19 cellular contexts compared by ENCODE assay signal in the genomic region with DNA sequence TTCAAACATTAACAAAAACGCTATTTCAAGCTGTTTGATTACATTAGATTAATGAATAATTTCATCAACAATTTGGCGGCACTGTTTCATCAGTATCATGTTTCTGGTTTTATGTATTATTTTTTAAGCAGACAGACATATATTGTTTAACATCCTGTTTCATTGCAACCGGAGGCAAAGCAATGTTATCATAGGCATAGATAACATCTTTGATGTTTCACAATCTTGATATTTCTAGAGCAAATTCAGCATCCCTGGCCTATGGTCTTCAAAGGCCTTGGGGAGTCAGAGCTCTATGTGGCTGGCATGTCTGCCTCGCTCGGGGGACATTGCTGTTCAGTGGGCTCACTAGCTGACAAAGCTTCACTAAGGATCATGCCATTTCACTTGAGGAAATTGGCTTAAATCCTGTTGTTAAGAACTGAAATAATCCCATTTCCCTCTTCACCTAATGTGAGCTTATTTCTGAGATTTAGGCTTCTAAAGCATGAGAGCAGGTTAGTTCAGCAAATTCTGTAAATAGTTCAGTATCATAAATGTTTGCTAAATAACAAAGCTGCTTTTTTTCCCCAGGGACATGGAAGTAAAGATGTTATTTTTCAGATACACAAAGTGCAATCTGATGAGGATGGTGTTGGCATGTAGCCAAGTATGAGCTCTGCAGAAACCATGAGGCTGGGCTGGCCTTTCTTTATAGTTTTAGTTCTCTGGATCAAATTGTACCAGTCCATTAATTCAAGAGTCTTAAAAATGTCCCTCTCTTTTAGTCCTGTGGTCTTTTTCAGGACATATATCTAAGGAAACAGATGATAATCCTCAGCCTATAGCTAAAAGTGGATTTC.
DNase-seq lines count a peak whose midpoint lies in the region; ATAC-seq, FAIRE-seq and TF ChIP-seq lines count a peak whose summit lies in the region.
"Had no signal": no experiment of that assay in that cellular context is flagged by ENCODE, and none has a peak within 500 bp of the region (broad histone marks: within the 10 kb centered on the region; RNA-seq: fewer than 3 reads in every experiment).

No MANE protein-coding gene starts in this region.

- H3K9me1 ChIP-seq in K562 (ENCODE audit: control insufficient read depth, insufficient read depth, low read length) = no peaks in the 10 kb centered on the region

- no peaks in the 10 kb centered on the region for H3K27me3 ChIP-seq in K562 (ENCODE audit: control insufficient read depth in 2 of 2, insufficient read depth in 2 of 2, low read length in 2 of 2)

- ATAC-seq in K562 = no peak
- ATAC-seq in GM21825 (IDR thresholded peaks at IDR 0.05; ENCODE audit: unreplicated experiment) = no peak
- ATAC-seq: natural killer cell, T-cell, WTC11 had no signal

- TF ChIP-seq CTCF in K562 (IDR thresholded peaks at IDR 0.05 in 2 of 3, conservative IDR thresholded peaks at IDR 0.05 in 1 of 3; ENCODE audit: insufficient read depth in 2 of 3, low read depth in 1 of 3, low read length in 3 of 3) = no peak

- no peaks in the 10 kb centered on the region for H3K36me3 ChIP-seq in K562 (ENCODE audit: control insufficient read depth, insufficient read depth, low read length)

- CTCF ChIA-PET in K562 (lab: Yijun Ruan, JAX; ENCODE audit: low intra/inter-chr PET ratio) = no interaction called here

- no peaks in the 10 kb centered on the region for H4K20me1 ChIP-seq in K562 (replicated peaks; ENCODE audit: control insufficient read depth, insufficient read depth, low read length)

- no peak overlapping the region for H3K27ac ChIP-seq in K562 (ENCODE audit: extremely low read depth, low read depth, low read length)

- H2AFZ ChIP-seq in K562 (ENCODE audit: low read depth, low read length) = no peak overlapping the region

- DNase-seq in NCI-H2171 treated with DMSO at 0.1 percent for 48 hours (lab: John Stamatoyannopoulos, UW) (peak; percentile 28), NCI-H2171 (lab: John Stamatoyannopoulos, UW) (no peak), NCI-H146 (lab: John Stamatoyannopoulos, UW) (peak; percentile 90), K562 (ENCODE audit: extremely low read depth in 1 of 4, low spot score in 3 of 4) (no peak), pons (ENCODE audit: low spot score) (peak; percentile 4), HuH-7.5 (ENCODE audit: low spot score) (no peak)
- no peak for DNase-seq in activated naive CD8-positive, alpha-beta T cell treated with anti-CD3 and anti-CD28 coated beads for 36 hours
- DNase-seq: activated CD8-positive, alpha-beta memory T cell treated with anti-CD3 and anti-CD28 coated beads for 24 hours; CD4-positive, alpha-beta T cell; Karpas-422; natural killer cell; NCI-H1436; T-cell had no signal

- H3K4me2 ChIP-seq in K562 (ENCODE audit: insufficient read depth, low read length) = no peak overlapping the region

- no peaks in the 10 kb centered on the region; the same call in 1 of the 2 replicates for H3K9me3 ChIP-seq in K562 (replicated peaks; ENCODE audit: control insufficient read depth, insufficient read depth, low read depth, low read length)

- no peak for FAIRE-seq in K562 (lab: Jason Lieb, UNC)
- FAIRE-seq: urothelium cell line had no signal

- intact Hi-C loops in K562 (cut with micrococcal nuclease) = no loop called here

- TF ChIP-seq POLR2A in K562 (conservative IDR thresholded peaks at IDR 0.05) = no peak

- BruUV-seq in K562 (replicated peaks; lab: Mats Ljungman, UMichigan) = no TSS peak

- H3K27me3 Mint-ChIP-seq in activated naive CD8-positive, alpha-beta T cell treated with anti-CD3 and anti-CD28 coated beads for 36 hours = no peaks in the 10 kb centered on the region
- H3K27me3 Mint-ChIP-seq: CD4-positive, alpha-beta T cell; central memory CD8-positive, alpha-beta T cell; T-cell had no signal

- H3K36me3 Mint-ChIP-seq in activated naive CD8-positive, alpha-beta T cell treated with anti-CD3 and anti-CD28 coated beads for 36 hours = no peaks in the 10 kb centered on the region
- H3K36me3 Mint-ChIP-seq: T-cell, WTC11 had no signal

- H3K4me3 ChIP-seq in K562 = no peak overlapping the region
- H3K4me3 ChIP-seq: lung had no signal

- in situ Hi-C loops in K562 (cut with MboI) = no loop called here

- no peaks in the 10 kb centered on the region for H3K79me2 ChIP-seq in K562 (ENCODE audit: control insufficient read depth, insufficient read depth, low read length)

- no peak overlapping the region for H3K9ac ChIP-seq in K562 (ENCODE audit: insufficient read depth in 1 of 2, low read depth in 2 of 2, low read length in 2 of 2)

- POLR2A ChIA-PET in K562 (lab: Yijun Ruan, JAX) = no interaction called here

- H3K27ac Mint-ChIP-seq in activated naive CD8-positive, alpha-beta T cell treated with anti-CD3 and anti-CD28 coated beads for 36 hours = no peak overlapping the region
- H3K27ac Mint-ChIP-seq: activated T-helper 1 cell treated with anti-CD3 and anti-CD28 coated beads, Interleukin-12 subunit alpha, Interleukin-12 subunit beta, Interleukin-2, Interleukin-4 antibody, amounts not matched to agents 30 ng/mL and 10 ng/mL and 1 ng/mL, durations not matched to agents 14 hours and 24 hours and 36 hours; CD4-positive, alpha-beta T cell; natural killer cell; T-cell; WTC11 had no signal

- no peaks in the 10 kb centered on the region for H3K9me3 Mint-ChIP-seq in activated naive CD8-positive, alpha-beta T cell treated with anti-CD3 and anti-CD28 coated beads for 36 hours
- H3K9me3 Mint-ChIP-seq: activated T-helper 1 cell treated with anti-CD3 and anti-CD28 coated beads, Interleukin-12 subunit alpha, Interleukin-12 subunit beta, Interleukin-2, Interleukin-4 antibody, amounts not matched to agents 30 ng/mL and 10 ng/mL and 1 ng/mL, durations not matched to agents 14 hours and 24 hours and 36 hours had no signal

- no peaks in the 10 kb centered on the region for H3K4me1 Mint-ChIP-seq in activated naive CD8-positive, alpha-beta T cell treated with anti-CD3 and anti-CD28 coated beads for 36 hours
- H3K4me1 Mint-ChIP-seq: central memory CD8-positive, alpha-beta T cell; natural killer cell; T-cell; WTC11 had no signal

- no peak for TF ChIP-seq EP300 in K562 (IDR thresholded peaks at IDR 0.05; ENCODE audit: low read length)

- 4% methylated on average over 5 of the region's 5 CpGs for WGBS in K562 (ENCODE audit: insufficient coverage, low coverage, missing lambda C conversion rate)

- no peaks in the 10 kb centered on the region for H3K4me1 ChIP-seq in K562 (replicated peaks in 1 of 2; ENCODE audit: control insufficient read depth in 2 of 2, insufficient read depth in 2 of 2, low read length in 2 of 2)

- H3K4me3 Mint-ChIP-seq in activated naive CD8-positive, alpha-beta T cell treated with anti-CD3 and anti-CD28 coated beads for 36 hours = no peak overlapping the region
- H3K4me3 Mint-ChIP-seq: activated T-helper 1 cell treated with anti-CD3 and anti-CD28 coated beads, Interleukin-12 subunit alpha, Interleukin-12 subunit beta, Interleukin-2, Interleukin-4 antibody, amounts not matched to agents 30 ng/mL and 10 ng/mL and 1 ng/mL, durations not matched to agents 14 hours and 24 hours and 36 hours; CD4-positive, alpha-beta T cell; central memory CD8-positive, alpha-beta T cell; natural killer cell; T-cell; WTC11 had no signal

- TF ChIP-seq RAD21 in K562 (CRISPR knock-in tag; conservative IDR thresholded peaks at IDR 0.05 in 1 of 2, IDR thresholded peaks at IDR 0.05 in 1 of 2) = no peak

TF ChIP-seq in K562, 482 proteins besides CTCF, POLR2A, EP300 and RAD21:
- TF ChIP-seq NFIX (CRISPR knock-in tag; IDR thresholded peaks at IDR 0.05; ENCODE audit: low read depth) = peak; percentile 70
- no peak for TF ChIP-seq DDX20 (tag; IDR thresholded peaks at IDR 0.05; ENCODE audit: low read depth)
- TF ChIP-seq NFIC (IDR thresholded peaks at IDR 0.05) = peak; percentile 81
- TF ChIP-seq SMARCA4 (IDR thresholded peaks at IDR 0.05) = no peak

Comparison
In these comparisons a context has a peak if more than half of its experiments do, and no peak if none do; other contexts are left out.
1. DNase-seq: peak in NCI-H2171 treated with DMSO at 0.1 percent for 48 hours (single experiment), NCI-H146 (single experiment) and pons (single experiment); none in NCI-H2171 (single experiment), K562 (0 of 4), HuH-7.5 (single experiment) and activated naive CD8-positive, alpha-beta T cell treated with anti-CD3 and anti-CD28 coated beads for 36 hours (single experiment).